Comparison of ENCODE assay signal across 30 cellular contexts in the genomic region with DNA sequence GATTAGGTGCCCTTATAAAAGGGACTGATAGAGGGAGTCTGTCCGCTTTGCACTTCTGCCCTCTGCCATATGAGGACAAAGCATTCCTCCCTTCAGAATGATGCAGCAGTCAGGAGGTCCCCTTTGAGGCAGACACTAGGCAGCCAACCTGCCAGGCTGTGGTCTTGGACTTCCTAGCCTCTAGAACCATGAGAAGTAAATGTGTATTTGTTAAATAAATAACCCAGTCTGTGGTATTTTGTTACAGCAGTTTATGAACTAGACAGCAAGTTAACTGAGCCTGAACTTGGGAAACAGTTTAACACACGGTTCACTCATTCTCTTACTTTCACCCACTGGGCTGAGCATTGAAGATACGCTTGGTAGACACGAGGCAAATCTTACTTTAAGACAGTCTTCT.
"Had no signal": no experiment of that assay in that cellular context is flagged by ENCODE, and none has a peak within 500 bp of the region (broad histone marks: within the 10 kb centered on the region; RNA-seq: fewer than 3 reads in every experiment).

No MANE protein-coding gene starts in this region.

- H3K9me3 ChIP-seq: adrenal gland, body of pancreas, breast epithelium had no signal

- H3K27me3 ChIP-seq: adrenal gland, body of pancreas, brain microvascular endothelial cell, breast epithelium had no signal

- H3K4me1 ChIP-seq: adrenal gland, body of pancreas, breast epithelium had no signal

- H3K36me3 ChIP-seq: adrenal gland, brain microvascular endothelial cell, breast epithelium had no signal

- H3K4me3 ChIP-seq: adrenal gland, body of pancreas, breast epithelium had no signal

- H3K27ac ChIP-seq: adrenal gland, body of pancreas, brain microvascular endothelial cell, breast epithelium, VCaP had no signal

- DNase-seq: activated B cell treated with CpG ODN at 0.5 μM for 24 hours; activated CD4-positive, alpha-beta memory T cell treated with anti-CD3 and anti-CD28 coated beads for 36 hours; activated CD4-positive, alpha-beta T cell treated with anti-CD3 and anti-CD28 coated beads for 4 hours; activated CD4-positive, alpha-beta T cell treated with anti-CD3 and anti-CD28 coated beads, Interleukin-2, amount 10 ng/mL, durations not matched to agents 24 days and 14 days; activated CD4-positive, alpha-beta T cell treated with anti-CD3 and anti-CD28 coated beads, Interleukin-2, amount 50 U/mL, for 1 hour; activated CD4-positive, alpha-beta T cell treated with anti-CD3 and anti-CD28 coated beads, Interleukin-2, amount 50 U/mL, for 4 hours; activated CD4-positive, CD25-positive, alpha-beta regulatory T cell treated with anti-CD3 and anti-CD28 coated beads, Interleukin-2, amount 50 U/mL, for 72 hours; activated CD8-positive, alpha-beta memory T cell treated with anti-CD3 and anti-CD28 coated beads, Interleukin-2, amount 50 U/mL, for 4 hours; activated CD8-positive, alpha-beta T cell treated with anti-CD3 and anti-CD28 coated beads for 36 hours; activated effector memory CD4-positive, alpha-beta T cell treated with anti-CD3 and anti-CD28 coated beads, Interleukin-2, amount 50 U/mL, for 16 hours; activated gamma-delta T cell treated with Interleukin-2 at 50 U/mL for 16 hours; activated naive CD4-positive, alpha-beta T cell; activated naive CD4-positive, alpha-beta T cell treated with anti-CD3 and anti-CD28 coated beads for 36 hours; activated naive CD4-positive, alpha-beta T cell treated with anti-CD3 and anti-CD28 coated beads, Interleukin-2, amount 50 U/mL, for 16 hours; activated naive CD8-positive, alpha-beta T cell treated with anti-CD3 and anti-CD28 coated beads for 36 hours; activated T-cell treated with anti-CD3 and anti-CD28 coated beads for 4 hours; activated T-cell treated with anti-CD3 and anti-CD28 coated beads, Interleukin-2, amount 50 U/mL, for 1 hour; activated T-cell treated with anti-CD3 and anti-CD28 coated beads, Interleukin-2, amount 50 U/mL, for 4 hours; activated T-cell treated with anti-CD3 and anti-CD28 coated beads, Interleukin-2, amount 50 U/mL, for 72 hours; adrenal gland; amniotic stem cell; aorta; body of pancreas; brain microvascular endothelial cell; central memory CD4-positive, alpha-beta T cell; T-helper 1 cell; T-helper 2 cell; T-helper 9 cell had no signal
